Comparison of ENCODE assay signal across 17 cellular contexts in the genomic region with DNA sequence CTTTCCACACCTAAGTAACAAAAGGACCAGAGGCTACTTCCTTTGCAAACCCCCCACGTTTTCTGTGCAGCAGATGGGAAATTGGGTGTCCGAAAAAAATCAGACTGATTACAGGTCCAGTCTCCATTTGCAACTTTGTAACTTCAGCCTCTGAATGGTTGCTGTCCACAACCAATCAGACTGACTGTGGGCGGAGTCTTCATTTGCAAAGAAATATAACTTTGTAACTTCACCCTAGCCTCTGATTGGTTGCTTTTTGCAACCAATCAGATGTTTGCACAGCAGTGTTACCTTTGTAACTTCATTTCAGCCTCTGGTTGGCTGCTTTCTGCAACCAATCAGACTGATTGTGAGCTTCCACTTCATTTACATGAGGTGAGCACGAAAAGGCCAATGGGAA. TPM values are rescaled to one million over a fixed set of nuclear protein-coding genes. Genes with fewer than 3 reads are reported as not detected.
DNase-seq lines count a peak whose midpoint lies in the region; FAIRE-seq and TF ChIP-seq lines count a peak whose summit lies in the region.
"Had no signal": no experiment of that assay in that cellular context is flagged by ENCODE, and none has a peak within 500 bp of the region (broad histone marks: within the 10 kb centered on the region; RNA-seq: fewer than 3 reads in every experiment).

No MANE protein-coding gene starts in this region.

- H2AK5ac ChIP-seq in H1 (ENCODE audit: low read depth, low read length) (no peak overlapping the region), trophoblast cell (ENCODE audit: low read length) (no peak overlapping the region)

- no peak overlapping the region for H2BK15ac ChIP-seq in H1 (ENCODE audit: low read length)

- CTCF ChIA-PET in H1 (lab: Charles Lee; ENCODE audit: partially characterized antibody) (interaction anchor here (0.8 to 1.3 kb wide), 2 partner anchors 90 to 101 kb away, joined by 3 to 5 read pairs; no protein-coding TSS in a partner anchor), HEK293T (lab: Yijun Ruan, JAX) (interaction anchor here (1.2 kb wide), 1 partner anchor 57 kb away, joined by 4 read pairs; no protein-coding TSS in a partner anchor)

- POLR2A ChIA-PET in H1 (lab: Charles Lee; ENCODE audit: partially characterized antibody): no interaction called here
- POLR2A ChIA-PET in HEK293T (lab: Yijun Ruan, JAX): interaction anchor here (1.2 kb wide), 1 partner anchor 12 kb away, joined by 4 read pairs; no protein-coding TSS in a partner anchor

- H3K23ac ChIP-seq in H1 (ENCODE audit: insufficient read length) (no peak overlapping the region), trophoblast cell (ENCODE audit: low read length) (no peak overlapping the region)

- H4K12ac ChIP-seq in trophoblast cell (ENCODE audit: low read depth, low read length): no peak overlapping the region

- H3K4me2 ChIP-seq in H1 (ENCODE audit: insufficient read depth in 1 of 2, low read depth in 2 of 2, low read length in 2 of 2): no peak overlapping the region
- no peak overlapping the region for H3K4me2 ChIP-seq in trophoblast cell (ENCODE audit: low read length)

- H3K18ac ChIP-seq in H1 (ENCODE audit: extremely low read depth, low read length) (no peak overlapping the region), trophoblast cell (ENCODE audit: low read length) (no peak overlapping the region)

- H4K8ac ChIP-seq in H1 (ENCODE audit: extremely low read depth, insufficient read depth, low read length) (no peak overlapping the region), trophoblast cell (ENCODE audit: low read depth, low read length) (no peak overlapping the region)

- H3K79me1 ChIP-seq in H1 (ENCODE audit: low read depth, low read length) (no peaks in the 10 kb centered on the region), trophoblast cell (ENCODE audit: low read length) (no peaks in the 10 kb centered on the region)

- H4K91ac ChIP-seq in H1 (replicated peaks; ENCODE audit: insufficient read length, low read length): no peak overlapping the region
- H4K91ac ChIP-seq in trophoblast cell (ENCODE audit: low read depth, low read length): no peak overlapping the region

- 91% methylated on average over 4 of the region's 4 CpGs; no CpG with 5 or more reads in 1 of the 2 experiments for WGBS in H1 (ENCODE audit: extremely low coverage in 1 of 2, insufficient coverage in 1 of 2, insufficient read length in 1 of 2, insufficient replicate concordance in 2 of 2, low coverage in 1 of 2, low lambda C conversion rate in 2 of 2, missing lambda C conversion rate in 1 of 2), 2 experiments
- WGBS in trophoblast cell (ENCODE audit: extremely low coverage, insufficient coverage, insufficient read length): no CpG with 5 or more reads among the region's 4 CpGs

- peaks cover 0 to 1% of the 10 kb centered on the region in 2 experiments for H4K20me1 ChIP-seq in H1 (replicated peaks in 1 of 2; ENCODE audit: control insufficient read depth in 1 of 2, insufficient read depth in 2 of 2, low read length in 2 of 2)

- H4K5ac ChIP-seq in H1 (ENCODE audit: insufficient read length, low read depth, low read length): no peak overlapping the region

- H2BK5ac ChIP-seq in H1 (ENCODE audit: low read depth, low read length): no peak overlapping the region
- H2BK5ac ChIP-seq in trophoblast cell (ENCODE audit: low read depth, low read length, poor library complexity): no peak overlapping the region

- no peak overlapping the region for H3K56ac ChIP-seq in H1 (replicated peaks; ENCODE audit: insufficient read length, low read depth, low read length)

- no peak overlapping the region for H2BK20ac ChIP-seq in H1 (ENCODE audit: low read length)

- H2BK120ac ChIP-seq in H1 (replicated peaks; ENCODE audit: low read depth, low read length) (no peak overlapping the region), trophoblast cell (ENCODE audit: insufficient read depth, low read length, poor library complexity) (no peak overlapping the region)

- H3K79me2 ChIP-seq in H1 (ENCODE audit: control insufficient read depth in 1 of 2, insufficient read depth in 2 of 2, low read length in 2 of 2): no peaks in the 10 kb centered on the region
- H3K79me2 ChIP-seq in trophoblast cell (ENCODE audit: control insufficient read depth, insufficient read depth, low read length, poor library complexity): no peaks in the 10 kb centered on the region

- TF ChIP-seq CTCF in NB4 (IDR thresholded peaks at IDR 0.05; ENCODE audit: low read depth, low read length): no peak
- no peak for TF ChIP-seq CTCF in H1 (IDR thresholded peaks at IDR 0.05; ENCODE audit: control extremely low read depth in 1 of 3, insufficient read depth in 1 of 3, low read depth in 1 of 3, low read length in 3 of 3)

- H3K9ac ChIP-seq in H1 (replicated peaks in 1 of 4; ENCODE audit: extremely low read depth in 1 of 4, low read depth in 3 of 4, low read length in 3 of 4) (no peak overlapping the region), trophoblast cell (ENCODE audit: low read length) (no peak overlapping the region)
- H3K9ac ChIP-seq: GM23248 had no signal

- H3K4me3 ChIP-seq in NB4 (ENCODE audit: low read depth, low read length): no peak overlapping the region
- no peak overlapping the region for H3K4me3 ChIP-seq in H1 (ENCODE audit: extremely low read depth in 1 of 4, insufficient read depth in 2 of 4, low read depth in 3 of 4, low read length in 4 of 4)
- no peak overlapping the region for H3K4me3 ChIP-seq in trophoblast cell (ENCODE audit: low read depth, low read length)
- H3K4me3 ChIP-seq: GM23248 had no signal

- H3K4me1 ChIP-seq in H1 (replicated peaks in 1 of 4; ENCODE audit: control insufficient read depth in 3 of 4, insufficient read depth in 4 of 4, low read length in 3 of 4) (peaks cover 0 to 3% (median 0%) of the 10 kb centered on the region in 4 experiments; a peak in 1 of 7 replicates), trophoblast cell (ENCODE audit: control insufficient read depth in 1 of 2, insufficient read depth in 2 of 2, low read length in 2 of 2) (no peaks in the 10 kb centered on the region)

- H3K36me3 ChIP-seq in H1 (ENCODE audit: control insufficient read depth in 2 of 4, insufficient read depth in 4 of 4, low read length in 3 of 4) (no peaks in the 10 kb centered on the region), trophoblast cell (ENCODE audit: control insufficient read depth in 1 of 2, insufficient read depth in 2 of 2, low read length in 2 of 2) (peaks cover 9 to 10% of the 10 kb centered on the region in 2 experiments)

- H2BK12ac ChIP-seq in H1 (ENCODE audit: low read depth, low read length): no peak overlapping the region
- no peak overlapping the region for H2BK12ac ChIP-seq in trophoblast cell (ENCODE audit: low read length)

- H3K23me2 ChIP-seq in H1 (ENCODE audit: low read depth, low read length): no peaks in the 10 kb centered on the region

- no peak for TF ChIP-seq RAD21 in H1 (IDR thresholded peaks at IDR 0.05 in 1 of 2, conservative IDR thresholded peaks at IDR 0.05 in 1 of 2; ENCODE audit: low read depth in 2 of 2, low read length in 2 of 2)

- H3K9me3 ChIP-seq in H1 (ENCODE audit: insufficient read depth in 2 of 2, low read depth in 1 of 2, low read length in 1 of 2) (no peaks in the 10 kb centered on the region), trophoblast cell (ENCODE audit: insufficient read depth, low read depth, low read length) (no peaks in the 10 kb centered on the region)

- H3K27me3 ChIP-seq in H1 (replicated peaks in 1 of 4; ENCODE audit: control insufficient read depth in 3 of 4, extremely low read depth in 1 of 4, insufficient read depth in 3 of 4, low read length in 3 of 4) (no peaks in the 10 kb centered on the region), trophoblast cell (ENCODE audit: insufficient read depth, low read length) (no peaks in the 10 kb centered on the region)

- FAIRE-seq in H1 (lab: Jason Lieb, UNC): peak; percentile 48
- FAIRE-seq: RCC 7860 had no signal

- H3K14ac ChIP-seq in H1 (ENCODE audit: insufficient read length): no peak overlapping the region
- H3K14ac ChIP-seq in trophoblast cell (ENCODE audit: low read length): no peak overlapping the region

- H2AFZ ChIP-seq in H1 (ENCODE audit: low read length) (no peak overlapping the region), trophoblast cell (ENCODE audit: insufficient read depth, low read length, poor library complexity) (no peak overlapping the region)
- H2AFZ ChIP-seq: GM23248 had no signal

- no peak overlapping the region for H3K4ac ChIP-seq in H1 (replicated peaks; ENCODE audit: insufficient read length, low read depth, low read length)
- H3K4ac ChIP-seq in trophoblast cell (ENCODE audit: low read depth, low read length): no peak overlapping the region

- TF ChIP-seq EP300 in H1 (IDR thresholded peaks at IDR 0.05; ENCODE audit: borderline replicate concordance in 1 of 2, low read depth in 2 of 2, low read length in 2 of 2): no peak

- no peak overlapping the region for H3K27ac ChIP-seq in H1 (ENCODE audit: low read depth, low read length)
- H3K27ac ChIP-seq in trophoblast cell (ENCODE audit: low read depth, low read length): no peak overlapping the region
- H3K27ac ChIP-seq: GM23248 had no signal

- in situ Hi-C loops in ACHN (cut with HindIII; ENCODE audit: low pct_ligation_motif_present, low pct_unique_long_range_greater_than_20kb, low sequenced_read_pairs): no loop called here

- TF ChIP-seq POLR2A in NB4 (IDR thresholded peaks at IDR 0.05; ENCODE audit: extremely low read depth, insufficient read length) (no peak), H1 (IDR thresholded peaks at IDR 0.05; ENCODE audit: control extremely low read depth in 1 of 2, low read depth in 2 of 2, low read length in 2 of 2) (no peak)

- DNase-seq in ACHN: peak; percentile 68
- DNase-seq in ELR (ENCODE audit: low read depth): peak; percentile 8
- DNase-seq in NB4 (ENCODE audit: low read depth): peak; percentile 19
- no peak for DNase-seq in H1 (ENCODE audit: low read depth in 1 of 2, low spot score in 2 of 2)
- no peak for DNase-seq in islet precursor cell
- no peak for DNase-seq in trophoblast cell
- DNase-seq in NCI-H2171 (lab: John Stamatoyannopoulos, UW): no peak
- no peak for DNase-seq in HEK293T (ENCODE audit: extremely low spot score)
- DNase-seq: C1 segment of cervical spinal cord, GM23248, HFFc6, IMR-90, NCI-H1048, NCI-H1694 treated with DMSO at 0.1 percent for 48 hours, NCI-H774, SIG-M5 had no signal

RNA-seq across cellular contexts. Expression of gene CACNB4, which starts 27.8 kb away (rescaled TPM):
- 4.0 and 4.1 TPM in 2 replicates for total RNA-seq in H1 (2021; fragmentation: NEBNext Ultra II Directional; extraction: Animal tissue kit (Norgen Biotek cat#: 25700))
- 1.5 and 2.0 TPM in 2 replicates for polyA plus RNA-seq in H1 (2011; rRNA removed)
- polyA plus RNA-seq in H1 (2011; cell fraction: cytosol; rRNA removed): 1.8 TPM
- 5.9 TPM for polyA plus RNA-seq in H1 (2011; cell fraction: nucleus; rRNA removed)
- polyA plus RNA-seq in H1 (2012, experiment 1 of 2): 2.4 to 3.1 TPM (median 2.6 TPM) in 4 replicates
- polyA plus RNA-seq in H1 (2012, experiment 2 of 2): 0.37 TPM
- 4.9 TPM for polyA plus RNA-seq in H1 (2013, experiment 1 of 2)
- polyA plus RNA-seq in H1 (2013, experiment 2 of 2): 4.3 TPM
- 11.6 and 14.1 TPM in 2 replicates for polyA minus RNA-seq in H1 (2011; rRNA and poly(A)+ RNA removed)
- 4.6 TPM for polyA minus RNA-seq in H1 (2011; cell fraction: cytosol; rRNA and poly(A)+ RNA removed)
- polyA minus RNA-seq in H1 (2011; cell fraction: nucleus; rRNA and poly(A)+ RNA removed): 30.0 TPM
- polyA plus RNA-seq in trophoblast cell (2013): 0.24 and 0.34 TPM in 2 replicates

RNA-seq across cellular contexts. Expression of gene STAM2, which starts 48.9 kb away (rescaled TPM):
- total RNA-seq in H1 (2021; fragmentation: NEBNext Ultra II Directional; extraction: Animal tissue kit (Norgen Biotek cat#: 25700)): 9.4 and 9.9 TPM in 2 replicates
- polyA plus RNA-seq in H1 (2011; rRNA removed): 3.2 and 5.4 TPM in 2 replicates
- 4.0 TPM for polyA plus RNA-seq in H1 (2011; cell fraction: cytosol; rRNA removed)
- 4.9 TPM for polyA plus RNA-seq in H1 (2011; cell fraction: nucleus; rRNA removed)
- 4.0 to 4.9 TPM (median 4.5 TPM) in 4 replicates for polyA plus RNA-seq in H1 (2012, experiment 1 of 2)
- 0.26 TPM for polyA plus RNA-seq in H1 (2012, experiment 2 of 2)
- polyA plus RNA-seq in H1 (2013, experiment 1 of 2): 5.7 TPM
- polyA plus RNA-seq in H1 (2013, experiment 2 of 2): 5.8 TPM
- polyA minus RNA-seq in H1 (2011; rRNA and poly(A)+ RNA removed): 9.8 and 12.2 TPM in 2 replicates
- polyA minus RNA-seq in H1 (2011; cell fraction: cytosol; rRNA and poly(A)+ RNA removed): 8.8 TPM
- polyA minus RNA-seq in H1 (2011; cell fraction: nucleus; rRNA and poly(A)+ RNA removed): 9.9 TPM
- polyA plus RNA-seq in trophoblast cell (2013): 18.7 and 19.3 TPM in 2 replicates

Comparison
In these comparisons a context has a peak if more than half of its experiments do, and no peak if none do; other contexts are left out.
1. DNase-seq: peak in ACHN (single experiment), ELR (single experiment) and NB4 (single experiment); none in H1 (0 of 2), islet precursor cell (single experiment), trophoblast cell (0 of 2), NCI-H2171 (single experiment) and HEK293T (single experiment).